16 cellular contexts compared by ENCODE assay signal in the genomic region with DNA sequence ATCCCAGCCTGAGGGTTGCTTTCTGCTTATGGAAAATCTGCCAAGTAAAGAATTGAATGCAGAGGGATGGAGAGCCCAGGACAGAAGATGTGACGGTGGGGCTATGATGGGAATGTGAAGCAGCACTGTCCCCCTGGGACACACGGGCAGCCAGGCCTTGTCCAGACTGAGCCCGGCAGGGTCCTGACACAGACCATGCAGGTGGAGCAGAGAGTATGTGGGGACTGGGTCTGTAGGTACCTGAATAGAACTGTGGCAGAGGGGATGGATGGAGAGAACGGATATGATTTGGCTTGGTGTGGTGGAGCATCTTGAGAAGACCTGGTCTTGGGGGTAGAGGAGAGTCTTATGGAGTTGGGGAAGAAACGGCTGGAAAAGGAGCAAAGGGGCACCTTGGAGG. TPM values are rescaled to one million over a fixed set of nuclear protein-coding genes. Genes with fewer than 3 reads are reported as not detected.
DNase-seq lines count a peak whose midpoint lies in the region; ATAC-seq and TF ChIP-seq lines count a peak whose summit lies in the region.
"Had no signal": no experiment of that assay in that cellular context is flagged by ENCODE, and none has a peak within 500 bp of the region (broad histone marks: within the 10 kb centered on the region; RNA-seq: fewer than 3 reads in every experiment).

No MANE protein-coding gene starts in this region.

- H3K4me1 ChIP-seq in right atrium auricular region (no peaks in the 10 kb centered on the region), endodermal cell (ENCODE audit: control insufficient read depth, insufficient read depth, low read length) (no peaks in the 10 kb centered on the region)
- H3K4me1 ChIP-seq: BE2C had no signal

- peak; percentile 44 for DNase-seq in right atrium auricular region (ENCODE audit: low spot score)
- no peak for DNase-seq in Right ventricle myocardium superior
- peak; percentile 26 for DNase-seq in endodermal cell
- DNase-seq in RKO (ENCODE audit: low spot score): no peak
- DNase-seq: BE2C; C1 segment of cervical spinal cord; CD4-positive, CD25-positive, alpha-beta regulatory T cell; CD8-positive, alpha-beta memory T cell; COR-L47; GM23248; HCEC 1CT had no signal

- intact Hi-C loops in Right ventricle myocardium superior (cut with DNase I): no loop called here

- H3K4me3 Mint-ChIP-seq in endodermal cell: no peak overlapping the region
- H3K4me3 Mint-ChIP-seq in stimulated activated memory B cell treated with anti-CD40 and anti-IgM and Interleukin-4, amounts not matched to agents 10 μg/mL and 1 μg/mL and 100 μg/mL, for 72 hours: no peak overlapping the region
- H3K4me3 Mint-ChIP-seq: CD4-positive, CD25-positive, alpha-beta regulatory T cell; CD8-positive, alpha-beta memory T cell had no signal

- H3K27ac ChIP-seq in right atrium auricular region (no peak overlapping the region), endodermal cell (ENCODE audit: low read depth, low read length) (no peak overlapping the region)
- H3K27ac ChIP-seq: GM23248, HL-60 had no signal

- no peak overlapping the region for H3K9ac ChIP-seq in endodermal cell (ENCODE audit: extremely low read depth, low read length, poor library complexity, severe bottlenecking)
- H3K9ac ChIP-seq: GM23248 had no signal

- H3K4me3 ChIP-seq in right atrium auricular region (no peak overlapping the region), endodermal cell (ENCODE audit: low read length) (no peak overlapping the region)
- H3K4me3 ChIP-seq: GM23248 had no signal

- peaks cover 4% of the 10 kb centered on the region for H3K4me1 Mint-ChIP-seq in endodermal cell
- H3K4me1 Mint-ChIP-seq in stimulated activated memory B cell treated with anti-CD40 and anti-IgM and Interleukin-4, amounts not matched to agents 10 μg/mL and 1 μg/mL and 100 μg/mL, for 72 hours: no peaks in the 10 kb centered on the region
- H3K4me1 Mint-ChIP-seq: CD4-positive, CD25-positive, alpha-beta regulatory T cell; CD8-positive, alpha-beta memory T cell had no signal

- H3K27ac Mint-ChIP-seq in endodermal cell: no peak overlapping the region
- H3K27ac Mint-ChIP-seq in stimulated activated memory B cell treated with anti-CD40 and anti-IgM and Interleukin-4, amounts not matched to agents 10 μg/mL and 1 μg/mL and 100 μg/mL, for 72 hours: peak overlapping the region; percentile 10
- H3K27ac Mint-ChIP-seq: CD4-positive, CD25-positive, alpha-beta regulatory T cell; CD8-positive, alpha-beta memory T cell had no signal

- H3K9me3 Mint-ChIP-seq in endodermal cell: no peaks in the 10 kb centered on the region
- no peaks in the 10 kb centered on the region for H3K9me3 Mint-ChIP-seq in stimulated activated memory B cell treated with anti-CD40 and anti-IgM and Interleukin-4, amounts not matched to agents 10 μg/mL and 1 μg/mL and 100 μg/mL, for 72 hours

- H3K36me3 ChIP-seq in right atrium auricular region (no peaks in the 10 kb centered on the region), endodermal cell (ENCODE audit: control insufficient read depth, insufficient read depth, low read length) (no peaks in the 10 kb centered on the region)
- H3K36me3 ChIP-seq: BE2C had no signal

- WGBS in endodermal cell (ENCODE audit: insufficient coverage in 1 of 2, insufficient read length in 1 of 2), 2 experiments: 94 to 97% methylated on average over 5 of the region's 5 CpGs

- no peaks in the 10 kb centered on the region for H3K36me3 Mint-ChIP-seq in endodermal cell (ENCODE audit: low read depth)
- peaks cover 73% of the 10 kb centered on the region for H3K36me3 Mint-ChIP-seq in stimulated activated memory B cell treated with anti-CD40 and anti-IgM and Interleukin-4, amounts not matched to agents 10 μg/mL and 1 μg/mL and 100 μg/mL, for 72 hours
- H3K36me3 Mint-ChIP-seq: CD4-positive, CD25-positive, alpha-beta regulatory T cell; CD8-positive, alpha-beta memory T cell had no signal

- TF ChIP-seq CTCF in right atrium auricular region (IDR thresholded peaks at IDR 0.05) (no peak), endodermal cell (conservative IDR thresholded peaks at IDR 0.05) (no peak)

- no peaks in the 10 kb centered on the region for H3K27me3 ChIP-seq in right atrium auricular region
- H3K27me3 ChIP-seq in endodermal cell (ENCODE audit: control insufficient read depth, insufficient read depth, low read length, poor library complexity, severe bottlenecking): no peaks in the 10 kb centered on the region
- H3K27me3 ChIP-seq: BE2C had no signal

- H3K27me3 Mint-ChIP-seq in endodermal cell (ENCODE audit: insufficient read depth): no peaks in the 10 kb centered on the region
- no peaks in the 10 kb centered on the region for H3K27me3 Mint-ChIP-seq in stimulated activated memory B cell treated with anti-CD40 and anti-IgM and Interleukin-4, amounts not matched to agents 10 μg/mL and 1 μg/mL and 100 μg/mL, for 72 hours
- H3K27me3 Mint-ChIP-seq: CD4-positive, CD25-positive, alpha-beta regulatory T cell; CD8-positive, alpha-beta memory T cell had no signal

- ATAC-seq in Right ventricle myocardium superior (ENCODE audit: poor library complexity): no peak
- no peak for ATAC-seq in stimulated activated memory B cell treated with anti-CD40 and anti-IgM and Interleukin-4, amounts not matched to agents 10 μg/mL and 1 μg/mL and 100 μg/mL, for 72 hours
- no peak for ATAC-seq in GM19023 (IDR thresholded peaks at IDR 0.05; ENCODE audit: unreplicated experiment)
- ATAC-seq in HG02571 (IDR thresholded peaks at IDR 0.05; ENCODE audit: unreplicated experiment): no peak

- H3K9me3 ChIP-seq in right atrium auricular region: no peaks in the 10 kb centered on the region
- no peaks in the 10 kb centered on the region for H3K9me3 ChIP-seq in endodermal cell (ENCODE audit: control insufficient read depth, low read length)
- H3K9me3 ChIP-seq: BE2C had no signal

RNA-seq across cellular contexts. Expression of a gene that starts 0.7 kb away (rescaled TPM):
- not detected for total RNA-seq in right atrium auricular region
- not detected for total RNA-seq in Right ventricle myocardium superior
- total RNA-seq in endodermal cell: not detected
- not detected for polyA plus RNA-seq in endodermal cell (2013, experiment 1 of 2)
- polyA plus RNA-seq in endodermal cell (2013, experiment 2 of 2): not detected
- total RNA-seq: A172; CD4-positive, CD25-positive, alpha-beta regulatory T cell; CD8-positive, alpha-beta memory T cell; GM23248 had no signal
- polyA plus RNA-seq: CD4-positive, CD25-positive, alpha-beta regulatory T cell; CD8-positive, alpha-beta memory T cell; GM23248 had no signal

Comparison
In these comparisons a context has a peak if more than half of its experiments do, and no peak if none do; other contexts are left out.
1. DNase-seq: peak in right atrium auricular region (single experiment) and endodermal cell (single experiment); none in Right ventricle myocardium superior (single experiment) and RKO (single experiment).